1 cellular context compared by ENCODE assay signal in genomic region chr6:1767481-1768246, GRCh38.
TF ChIP-seq lines count a peak whose summit lies in the region.

No MANE protein-coding gene starts in this region.

TF ChIP-seq in GM12878, 131 proteins besides CTCF, POLR2A, EP300 and RAD21 (continued from another document):
- peak; percentile 85 for TF ChIP-seq MEF2A (IDR thresholded peaks at IDR 0.05; ENCODE audit: insufficient read depth, low read depth, low read length)
- peak; percentile 47; the same call in 1 of the 2 replicates for TF ChIP-seq RUNX3 (IDR thresholded peaks at IDR 0.05; ENCODE audit: low read length)
- peak; percentile 29 for TF ChIP-seq MEF2B (IDR thresholded peaks at IDR 0.05; ENCODE audit: partially characterized antibody, poor library complexity, severe bottlenecking)
- 0 out of 2 replicates have a peak, but pooled peaks have one; percentile 14 for TF ChIP-seq BCL11A (IDR thresholded peaks at IDR 0.05; ENCODE audit: low read depth, low read length)
